14 cellular contexts compared by ENCODE assay signal in genomic region chr15:68420186-68420684, GRCh38. TPM values are rescaled to one million over a fixed set of nuclear protein-coding genes. Genes with fewer than 3 reads are reported as not detected.
DNase-seq lines count a peak whose midpoint lies in the region; ATAC-seq and TF ChIP-seq lines count a peak whose summit lies in the region.
"Had no signal": no experiment of that assay in that cellular context is flagged by ENCODE, and none has a peak within 500 bp of the region (broad histone marks: within the 10 kb centered on the region; RNA-seq: fewer than 3 reads in every experiment).

No MANE protein-coding gene starts in this region.

- peaks cover 0 to 28% of the 10 kb centered on the region in 2 donors for H3K4me1 ChIP-seq in right atrium auricular region

- no peaks in the 10 kb centered on the region for H3K9me3 ChIP-seq in right atrium auricular region

- H3K4me1 Mint-ChIP-seq in nephron progenitor cell = peaks cover 70% of the 10 kb centered on the region
- no peaks in the 10 kb centered on the region for H3K4me1 Mint-ChIP-seq in stimulated activated naive CD8-positive, alpha-beta T cell treated with anti-CD3 and anti-CD28 coated beads, Interleukin-15, amount 100 ng/mL, for 72 hours

- no peak overlapping the region for H3K4me3 ChIP-seq in right atrium auricular region

- no peaks in the 10 kb centered on the region for H3K9me3 Mint-ChIP-seq in nephron progenitor cell
- no peaks in the 10 kb centered on the region for H3K9me3 Mint-ChIP-seq in stimulated activated naive CD8-positive, alpha-beta T cell treated with anti-CD3 and anti-CD28 coated beads, Interleukin-15, amount 100 ng/mL, for 72 hours

- H3K27ac Mint-ChIP-seq in nephron progenitor cell = no peak overlapping the region
- no peak overlapping the region for H3K27ac Mint-ChIP-seq in stimulated activated naive CD8-positive, alpha-beta T cell treated with anti-CD3 and anti-CD28 coated beads, Interleukin-15, amount 100 ng/mL, for 72 hours

- H3K27me3 Mint-ChIP-seq in nephron progenitor cell (ENCODE audit: low read depth, poor library complexity) = peaks cover 26% of the 10 kb centered on the region
- no peaks in the 10 kb centered on the region for H3K27me3 Mint-ChIP-seq in stimulated activated naive CD8-positive, alpha-beta T cell treated with anti-CD3 and anti-CD28 coated beads, Interleukin-15, amount 100 ng/mL, for 72 hours

- DNase-seq in right atrium auricular region (ENCODE audit: low spot score) = peak; percentile 54
- no peak for DNase-seq in Right ventricle myocardium inferior (ENCODE audit: missing footprints)
- peak; percentile 6 for DNase-seq in activated CD8-positive, alpha-beta memory T cell treated with anti-CD3 and anti-CD28 coated beads, Interleukin-2, amount 50 U/mL, for 48 hours
- peak; percentile 33 for DNase-seq in nephron progenitor cell
- no peak for DNase-seq in activated gamma-delta T cell (lab: John Stamatoyannopoulos, UW)
- DNase-seq in stimulated activated naive CD8-positive, alpha-beta T cell treated with anti-CD3 and anti-CD28 coated beads, Interleukin-15, amount 100 ng/mL, for 72 hours = no peak
- no peak for DNase-seq in NCI-H510A (lab: John Stamatoyannopoulos, UW)
- DNase-seq in Right ventricle myocardium superior = no peak
- DNase-seq: activated CD4-positive, CD25-positive, alpha-beta regulatory T cell treated with anti-CD3 and anti-CD28 coated beads, Interleukin-2, amount 50 U/mL, for 72 hours; activated T-cell treated with anti-CD3 and anti-CD28 coated beads, Interleukin-2, amount 50 U/mL, for 1 hour; kidney glomerular epithelial cell; NCI-H2171 treated with DMSO at 0.1 percent for 48 hours; stimulated activated CD4-positive, alpha-beta T cell treated with anti-CD3 and anti-CD28 coated beads, Interleukin-2, amount 100 ng/mL, for 48 hours; T-helper 1 cell had no signal

- no peaks in the 10 kb centered on the region for H3K27me3 ChIP-seq in right atrium auricular region

- no peak for ATAC-seq in Right ventricle myocardium inferior
- no peak for ATAC-seq in stimulated activated naive CD8-positive, alpha-beta T cell treated with anti-CD3 and anti-CD28 coated beads, Interleukin-15, amount 100 ng/mL, for 72 hours
- no peak for ATAC-seq in Right ventricle myocardium superior (ENCODE audit: poor library complexity)

- TF ChIP-seq CTCF in right atrium auricular region (IDR thresholded peaks at IDR 0.05) (no peak), nephron progenitor cell (IDR thresholded peaks at IDR 0.05) (no peak)

- no peak overlapping the region for H3K27ac ChIP-seq in right atrium auricular region

- H3K4me3 Mint-ChIP-seq in nephron progenitor cell = peak overlapping the region; percentile 7
- H3K4me3 Mint-ChIP-seq in stimulated activated naive CD8-positive, alpha-beta T cell treated with anti-CD3 and anti-CD28 coated beads, Interleukin-15, amount 100 ng/mL, for 72 hours = no peak overlapping the region

- no peaks in the 10 kb centered on the region for H3K36me3 Mint-ChIP-seq in nephron progenitor cell (ENCODE audit: low read depth)

- intact Hi-C loops in Right ventricle myocardium inferior (cut with DNase I) (no loop called here), Right ventricle myocardium superior (cut with DNase I) (no loop called here)

- H3K36me3 ChIP-seq in right atrium auricular region = no peaks in the 10 kb centered on the region

RNA-seq across cellular contexts. Expression of gene ITGA11, which starts 11.7 kb away (rescaled TPM):
- total RNA-seq in right atrium auricular region (10 to 100 TPM; 12.6 to 35.4 TPM), Right ventricle myocardium inferior (32.6 TPM), Right ventricle myocardium superior (32.2 TPM)

Comparison
In these comparisons a context has a peak if more than half of its experiments do, and no peak if none do; other contexts are left out.
1. DNase-seq: peak in right atrium auricular region (single experiment), activated CD8-positive, alpha-beta memory T cell treated with anti-CD3 and anti-CD28 coated beads, Interleukin-2, amount 50 U/mL, for 48 hours (single experiment) and nephron progenitor cell (single experiment); none in Right ventricle myocardium inferior (single experiment), activated gamma-delta T cell (single experiment), stimulated activated naive CD8-positive, alpha-beta T cell treated with anti-CD3 and anti-CD28 coated beads, Interleukin-15, amount 100 ng/mL, for 72 hours (0 of 2), NCI-H510A (single experiment) and Right ventricle myocardium superior (single experiment).